Comparison of ENCODE assay signal across 8 cellular contexts in the genomic region with DNA sequence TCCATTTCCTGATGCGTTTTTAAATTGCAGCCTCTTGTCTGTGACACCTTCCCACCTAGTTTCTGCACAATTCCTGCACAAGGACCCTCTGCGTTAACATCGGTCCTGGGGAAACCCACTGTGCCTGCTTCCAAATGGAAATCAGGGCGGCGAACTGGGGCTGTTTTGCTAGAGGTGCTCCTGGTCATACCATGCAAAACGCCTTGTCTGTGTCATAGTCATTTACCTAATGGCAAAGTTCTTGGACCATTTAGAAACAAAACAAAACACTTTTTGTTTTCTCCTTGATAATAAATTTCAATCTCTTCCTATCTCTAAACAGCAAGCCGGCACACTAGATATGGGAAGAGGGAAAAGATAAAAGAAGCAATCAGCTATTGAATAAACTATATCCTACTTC.
DNase-seq lines count a peak whose midpoint lies in the region; ATAC-seq and TF ChIP-seq lines count a peak whose summit lies in the region.

No MANE protein-coding gene starts in this region.

- H3K4me3 ChIP-seq in Caco-2 (ENCODE audit: low read depth, low read length) = peak overlapping the region; percentile 45
- peak overlapping the region; percentile 54 for H3K4me3 ChIP-seq in SJCRH30
- peak overlapping the region; percentile 67 for H3K4me3 ChIP-seq in epithelial cell of esophagus (ENCODE audit: low read length)
- peak overlapping the region; percentile 81 for H3K4me3 ChIP-seq in psoas muscle

- H3K4me1 ChIP-seq in Caco-2 = peaks cover 7% of the 10 kb centered on the region; the same call in 1 of the 2 replicates
- H3K4me1 ChIP-seq in SJCRH30 = peaks cover 4% of the 10 kb centered on the region; the same call in 1 of the 2 replicates
- H3K4me1 ChIP-seq in psoas muscle = peaks cover 57% of the 10 kb centered on the region

- H3K27me3 Mint-ChIP-seq in Caco-2 (ENCODE audit: insufficient read depth, unreplicated experiment) (no peaks in the 10 kb centered on the region), glutamatergic neuron (ENCODE audit: unreplicated experiment) (no peaks in the 10 kb centered on the region)

- intact Hi-C loops in Caco-2 (cut with micrococcal nuclease; ENCODE audit: unreplicated experiment) = loop anchor here (1.0 to 2.0 kb wide), 4 partner anchors 18 to 56 kb away; no protein-coding TSS in a partner anchor
- intact Hi-C loops in psoas muscle (cut with DNase I) = loop anchor here in 1 of 2 donors (1.0 to 5.0 kb wide), 2 partner anchors 13 to 49 kb away; no protein-coding TSS in a partner anchor

- CTCF ChIA-PET in Caco-2 (lab: Charles Lee) = interaction anchor here (1.0 to 2.5 kb wide), 3 partner anchors 18 to 44 kb away, joined by 5 to 10 read pairs (median 5); no protein-coding TSS in a partner anchor

- H3K36me3 ChIP-seq in Caco-2 (ENCODE audit: control insufficient read depth, insufficient read depth, low read length) = no peaks in the 10 kb centered on the region
- H3K36me3 ChIP-seq in SJCRH30 = no peaks in the 10 kb centered on the region
- H3K36me3 ChIP-seq in psoas muscle (ENCODE audit: insufficient read depth in 1 of 2, low read depth in 1 of 2) = peaks cover 0 to 4% of the 10 kb centered on the region in 2 donors

- H3K36me3 Mint-ChIP-seq in Caco-2 (ENCODE audit: insufficient read depth, unreplicated experiment) (no peaks in the 10 kb centered on the region), glutamatergic neuron (ENCODE audit: unreplicated experiment) (no peaks in the 10 kb centered on the region)

- H3K9me3 ChIP-seq in Caco-2 = no peaks in the 10 kb centered on the region
- no peaks in the 10 kb centered on the region for H3K9me3 ChIP-seq in SJCRH30 (replicated peaks)
- no peaks in the 10 kb centered on the region for H3K9me3 ChIP-seq in psoas muscle

- no peak for DNase-seq in Caco-2
- peak in 1 of 2 experiments; percentile 30 for DNase-seq in SJCRH30
- DNase-seq in epithelial cell of esophagus (ENCODE audit: low read depth) = no peak
- DNase-seq in psoas muscle = no peak
- no peak for DNase-seq in glutamatergic neuron
- no peak for DNase-seq in COLO829 (ENCODE audit: low spot score)

- ATAC-seq in psoas muscle (peak in 2 of 4 donors; percentile 40), GM18519 (IDR thresholded peaks at IDR 0.05; ENCODE audit: low FRiP score, unreplicated experiment) (no peak), HG02885 (IDR thresholded peaks at IDR 0.05; ENCODE audit: poor library complexity, unreplicated experiment) (no peak)

- BruUV-seq in Caco-2 (replicated peaks; lab: Mats Ljungman, UMichigan) = TSS peak; percentile 46

- 21 to 50% (median 31%) methylated on average over 7 of the region's 7 CpGs for WGBS in psoas muscle, 3 donors

- peak overlapping the region; percentile 96 for H3K27ac Mint-ChIP-seq in Caco-2 (ENCODE audit: unreplicated experiment)
- no peak overlapping the region for H3K27ac Mint-ChIP-seq in glutamatergic neuron (ENCODE audit: unreplicated experiment)

- H3K27me3 ChIP-seq in Caco-2 (replicated peaks; ENCODE audit: control insufficient read depth, insufficient read depth, low read length) (no peaks in the 10 kb centered on the region), SJCRH30 (no peaks in the 10 kb centered on the region), psoas muscle (ENCODE audit: insufficient read depth in 3 of 3, low read length in 2 of 3) (no peaks in the 10 kb centered on the region)

- H3K27ac ChIP-seq in SJCRH30 (peak overlapping the region; percentile 34), psoas muscle (peak overlapping the region; percentile 94)

- H3K4me1 Mint-ChIP-seq in Caco-2 (ENCODE audit: low read depth, unreplicated experiment) = peaks cover 16% of the 10 kb centered on the region
- peaks cover 21% of the 10 kb centered on the region for H3K4me1 Mint-ChIP-seq in glutamatergic neuron (ENCODE audit: low read depth, unreplicated experiment)

- no peak for TF ChIP-seq CTCF in Caco-2 (IDR thresholded peaks at IDR 0.05; ENCODE audit: insufficient read depth in 1 of 2, low read depth in 1 of 2, low read length in 1 of 2, severe bottlenecking in 1 of 2, unreplicated experiment in 1 of 2)
- no peak for TF ChIP-seq CTCF in epithelial cell of esophagus (IDR thresholded peaks at IDR 0.05; ENCODE audit: insufficient read depth, low read depth, low read length, missing control alignments)
- no peak for TF ChIP-seq CTCF in psoas muscle (IDR thresholded peaks at IDR 0.05)
- no peak for TF ChIP-seq CTCF in glutamatergic neuron (IDR thresholded peaks at IDR 0.05; ENCODE audit: partially characterized antibody, unreplicated experiment)

- POLR2A ChIA-PET in Caco-2 (lab: Charles Lee) = interaction anchor here (1.2 to 1.4 kb wide), 2 partner anchors 29 to 41 kb away, joined by 5 to 7 read pairs; no protein-coding TSS in a partner anchor

- H3K4me3 Mint-ChIP-seq in Caco-2 (ENCODE audit: unreplicated experiment) = peak overlapping the region; percentile 91
- no peak overlapping the region for H3K4me3 Mint-ChIP-seq in glutamatergic neuron (ENCODE audit: unreplicated experiment)

- H3K9me3 Mint-ChIP-seq in Caco-2 (ENCODE audit: unreplicated experiment) = no peaks in the 10 kb centered on the region
- H3K9me3 Mint-ChIP-seq in glutamatergic neuron (ENCODE audit: unreplicated experiment) = peaks cover 2% of the 10 kb centered on the region
